ENCODE assay signal across 15 cellular contexts in genomic region chr1:155145491-155145890, GRCh38.
"Had no signal": no experiment of that assay in that cellular context is flagged by ENCODE, and none has a peak within 500 bp of the region (broad histone marks: within the 10 kb centered on the region; RNA-seq: fewer than 3 reads in every experiment).

No MANE protein-coding gene starts in this region.

- H3K36me3 ChIP-seq: adrenal gland, left lung, neutrophil, thoracic aorta had no signal

- H3K27me3 ChIP-seq: left lung, neutrophil had no signal

- H3K4me1 ChIP-seq: adrenal gland had no signal

- DNase-seq: activated CD4-positive, alpha-beta T cell treated with anti-CD3 and anti-CD28 coated beads for 36 hours; activated CD8-positive, alpha-beta T cell treated with anti-CD3 and anti-CD28 coated beads for 36 hours; activated effector memory CD4-positive, alpha-beta T cell treated with anti-CD3 and anti-CD28 coated beads, Interleukin-2, amount 50 U/mL, for 16 hours; activated T-cell treated with anti-CD3 and anti-CD28 coated beads, Interleukin-2, amount 50 U/mL, for 48 hours; adrenal gland; caudate nucleus; cortex of kidney; effector CD4-positive, alpha-beta T cell; left lung; naive B cell; retina; T-helper 17 cell had no signal

- H3K4me3 ChIP-seq: adrenal gland, left lung, thoracic aorta had no signal

- H3K9me3 ChIP-seq: adrenal gland, left lung, neutrophil, thoracic aorta had no signal

- ATAC-seq: activated CD4-positive, alpha-beta T cell treated with anti-CD3 and anti-CD28 coated beads for 36 hours; activated CD8-positive, alpha-beta T cell treated with anti-CD3 and anti-CD28 coated beads for 36 hours; left lung; stimulated activated effector memory CD8-positive, alpha-beta T cell treated with anti-CD3 and anti-CD28 coated beads, Interleukin-12 subunit alpha, Interleukin-12 subunit beta, amount 100 ng/mL, for 72 hours; T-helper 17 cell had no signal

- H3K27ac ChIP-seq: adrenal gland, left lung, neutrophil, thoracic aorta had no signal
